1 cellular context compared by ENCODE assay signal in the genomic region with DNA sequence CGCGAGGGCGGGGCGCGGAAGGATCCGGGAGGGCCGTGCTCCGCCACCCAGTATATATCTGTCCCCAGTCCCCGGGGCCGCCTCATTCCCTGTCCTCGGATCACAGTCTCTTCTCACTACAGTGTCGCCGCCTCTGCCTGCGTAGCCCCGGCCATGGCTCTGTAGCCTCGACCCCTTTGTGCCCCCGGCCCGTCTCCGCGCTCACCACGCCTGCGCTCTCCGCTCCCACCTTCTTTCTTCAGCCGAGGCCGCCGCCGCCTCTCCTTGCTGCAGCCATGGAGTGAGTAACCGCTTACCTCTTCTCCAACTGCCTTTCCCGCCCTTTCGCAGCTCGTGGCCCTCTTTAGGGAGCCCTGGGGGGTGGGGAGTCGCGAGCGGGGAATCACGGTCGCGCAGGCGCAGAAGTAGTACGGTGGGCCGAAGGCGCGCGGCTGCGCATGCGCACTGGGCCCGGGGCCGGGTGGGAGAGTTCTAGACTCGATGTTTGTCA.
TF ChIP-seq lines count a peak whose summit lies in the region.

Gene ATF5 (plus strand): TSS at position 85 of the 490 bp plus-strand sequence. CDS start 1,646 bp downstream, outside the sequence.
Gene NUP62 (minus strand): TSS at position 384 of the 490 bp plus-strand sequence. CDS start 19,697 bp downstream, outside the sequence.

TF ChIP-seq in HepG2, 621 proteins besides CTCF, POLR2A, EP300 and RAD21 (continued from another document):
- no peak for TF ChIP-seq KIAA2018 (CRISPR knock-in tag; IDR thresholded peaks at IDR 0.05; ENCODE audit: borderline replicate concordance)
- TF ChIP-seq ARNT (IDR thresholded peaks at IDR 0.05), result no peak
- peak; percentile 80; the same call in 1 of the 2 replicates for TF ChIP-seq TAF1 (CRISPR knock-in tag; IDR thresholded peaks at IDR 0.05)
- TF ChIP-seq KMT2B (CRISPR knock-in tag; IDR thresholded peaks at IDR 0.05), result peak; percentile 85
- TF ChIP-seq ZBTB1 (CRISPR knock-in tag; IDR thresholded peaks at IDR 0.05; ENCODE audit: borderline replicate concordance), result no peak
- TF ChIP-seq CREM (IDR thresholded peaks at IDR 0.05), result no peak
- TF ChIP-seq CREM (CRISPR knock-in tag; IDR thresholded peaks at IDR 0.05), result no peak
- TF ChIP-seq ZNF761 (CRISPR knock-in tag; conservative IDR thresholded peaks at IDR 0.05), result peak; percentile 75; the same call in 1 of the 2 replicates
- no peak; the same call in none of the 2 replicates for TF ChIP-seq XBP1 (CRISPR knock-in tag; IDR thresholded peaks at IDR 0.05)
- peak; percentile 10; the same call in 1 of the 2 replicates for TF ChIP-seq ZNF772 (CRISPR knock-in tag; IDR thresholded peaks at IDR 0.05)
- no peak for TF ChIP-seq ZBTB33 (CRISPR knock-in tag; IDR thresholded peaks at IDR 0.05)
- TF ChIP-seq CEBPB (IDR thresholded peaks at IDR 0.05; ENCODE audit: borderline replicate concordance, low read depth, low read length), result no peak
- TF ChIP-seq, protein P1, sequence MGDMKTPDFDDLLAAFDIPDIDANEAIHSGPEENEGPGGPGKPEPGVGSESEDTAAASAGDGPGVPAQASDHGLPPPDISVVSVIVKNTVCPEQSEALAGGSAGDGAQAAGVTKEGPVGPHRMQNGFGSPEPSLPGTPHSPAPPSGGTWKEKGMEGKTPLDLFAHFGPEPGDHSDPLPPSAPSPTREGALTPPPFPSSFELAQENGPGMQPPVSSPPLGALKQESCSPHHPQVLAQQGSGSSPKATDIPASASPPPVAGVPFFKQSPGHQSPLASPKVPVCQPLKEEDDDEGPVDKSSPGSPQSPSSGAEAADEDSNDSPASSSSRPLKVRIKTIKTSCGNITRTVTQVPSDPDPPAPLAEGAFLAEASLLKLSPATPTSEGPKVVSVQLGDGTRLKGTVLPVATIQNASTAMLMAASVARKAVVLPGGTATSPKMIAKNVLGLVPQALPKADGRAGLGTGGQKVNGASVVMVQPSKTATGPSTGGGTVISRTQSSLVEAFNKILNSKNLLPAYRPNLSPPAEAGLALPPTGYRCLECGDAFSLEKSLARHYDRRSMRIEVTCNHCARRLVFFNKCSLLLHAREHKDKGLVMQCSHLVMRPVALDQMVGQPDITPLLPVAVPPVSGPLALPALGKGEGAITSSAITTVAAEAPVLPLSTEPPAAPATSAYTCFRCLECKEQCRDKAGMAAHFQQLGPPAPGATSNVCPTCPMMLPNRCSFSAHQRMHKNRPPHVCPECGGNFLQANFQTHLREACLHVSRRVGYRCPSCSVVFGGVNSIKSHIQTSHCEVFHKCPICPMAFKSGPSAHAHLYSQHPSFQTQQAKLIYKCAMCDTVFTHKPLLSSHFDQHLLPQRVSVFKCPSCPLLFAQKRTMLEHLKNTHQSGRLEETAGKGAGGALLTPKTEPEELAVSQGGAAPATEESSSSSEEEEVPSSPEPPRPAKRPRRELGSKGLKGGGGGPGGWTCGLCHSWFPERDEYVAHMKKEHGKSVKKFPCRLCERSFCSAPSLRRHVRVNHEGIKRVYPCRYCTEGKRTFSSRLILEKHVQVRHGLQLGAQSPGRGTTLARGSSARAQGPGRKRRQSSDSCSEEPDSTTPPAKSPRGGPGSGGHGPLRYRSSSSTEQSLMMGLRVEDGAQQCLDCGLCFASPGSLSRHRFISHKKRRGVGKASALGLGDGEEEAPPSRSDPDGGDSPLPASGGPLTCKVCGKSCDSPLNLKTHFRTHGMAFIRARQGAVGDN (CRISPR knock-in tag; IDR thresholded peaks at IDR 0.05), result peak; percentile 100
- peak; percentile 95 for TF ChIP-seq ZNF501 (CRISPR knock-in tag; IDR thresholded peaks at IDR 0.05)
- no peak; the same call in 1 of the 2 replicates for TF ChIP-seq KDM4B (CRISPR knock-in tag; IDR thresholded peaks at IDR 0.05)
- TF ChIP-seq KLF6 (CRISPR knock-in tag; IDR thresholded peaks at IDR 0.05), result 0 out of 2 replicates have a peak, but pooled peaks have one; percentile 68
- TF ChIP-seq DZIP1 (CRISPR knock-in tag; IDR thresholded peaks at IDR 0.05), result no peak
- peak; percentile 20; the same call in 1 of the 2 replicates for TF ChIP-seq ZNF629 (CRISPR knock-in tag; conservative IDR thresholded peaks at IDR 0.05)
- TF ChIP-seq ZSCAN12 (CRISPR knock-in tag; IDR thresholded peaks at IDR 0.05), result 0 out of 2 replicates have a peak, but pooled peaks have one; percentile 64
- TF ChIP-seq ZNF382 (CRISPR knock-in tag; IDR thresholded peaks at IDR 0.05; ENCODE audit: borderline replicate concordance), result no peak
- no peak for TF ChIP-seq ZNF496 (CRISPR knock-in tag; IDR thresholded peaks at IDR 0.05; ENCODE audit: insufficient replicate concordance)
- no peak for TF ChIP-seq ZNF17 (CRISPR knock-in tag; IDR thresholded peaks at IDR 0.05)
- TF ChIP-seq PHF5A (CRISPR knock-in tag; IDR thresholded peaks at IDR 0.05; ENCODE audit: low read depth, unreplicated experiment), result no peak
- no peak for TF ChIP-seq EED (CRISPR knock-in tag; IDR thresholded peaks at IDR 0.05)
- no peak; the same call in 1 of the 2 replicates for TF ChIP-seq ZNF530 (CRISPR knock-in tag; IDR thresholded peaks at IDR 0.05; ENCODE audit: low read depth)
- no peak for TF ChIP-seq MAFF (IDR thresholded peaks at IDR 0.05; ENCODE audit: low read depth, low read length)
- TF ChIP-seq, protein P2, sequence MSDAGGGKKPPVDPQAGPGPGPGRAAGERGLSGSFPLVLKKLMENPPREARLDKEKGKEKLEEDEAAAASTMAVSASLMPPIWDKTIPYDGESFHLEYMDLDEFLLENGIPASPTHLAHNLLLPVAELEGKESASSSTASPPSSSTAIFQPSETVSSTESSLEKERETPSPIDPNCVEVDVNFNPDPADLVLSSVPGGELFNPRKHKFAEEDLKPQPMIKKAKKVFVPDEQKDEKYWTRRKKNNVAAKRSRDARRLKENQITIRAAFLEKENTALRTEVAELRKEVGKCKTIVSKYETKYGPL (CRISPR knock-in tag; IDR thresholded peaks at IDR 0.05), result no peak
- peak; percentile 97; the same call in 1 of the 2 replicates for TF ChIP-seq YEATS4 (CRISPR knock-in tag; IDR thresholded peaks at IDR 0.05; ENCODE audit: borderline replicate concordance)
- TF ChIP-seq NR2C2 (CRISPR knock-in tag; IDR thresholded peaks at IDR 0.05; ENCODE audit: borderline replicate concordance), result peak; percentile 76
- no peak for TF ChIP-seq SNRNP70 (IDR thresholded peaks at IDR 0.05; ENCODE audit: low read depth, low read length)
- TF ChIP-seq JUN (CRISPR knock-in tag; IDR thresholded peaks at IDR 0.05), result no peak
- no peak for TF ChIP-seq RNF2 (conservative IDR thresholded peaks at IDR 0.05; ENCODE audit: low read depth)
- TF ChIP-seq, protein P3, sequence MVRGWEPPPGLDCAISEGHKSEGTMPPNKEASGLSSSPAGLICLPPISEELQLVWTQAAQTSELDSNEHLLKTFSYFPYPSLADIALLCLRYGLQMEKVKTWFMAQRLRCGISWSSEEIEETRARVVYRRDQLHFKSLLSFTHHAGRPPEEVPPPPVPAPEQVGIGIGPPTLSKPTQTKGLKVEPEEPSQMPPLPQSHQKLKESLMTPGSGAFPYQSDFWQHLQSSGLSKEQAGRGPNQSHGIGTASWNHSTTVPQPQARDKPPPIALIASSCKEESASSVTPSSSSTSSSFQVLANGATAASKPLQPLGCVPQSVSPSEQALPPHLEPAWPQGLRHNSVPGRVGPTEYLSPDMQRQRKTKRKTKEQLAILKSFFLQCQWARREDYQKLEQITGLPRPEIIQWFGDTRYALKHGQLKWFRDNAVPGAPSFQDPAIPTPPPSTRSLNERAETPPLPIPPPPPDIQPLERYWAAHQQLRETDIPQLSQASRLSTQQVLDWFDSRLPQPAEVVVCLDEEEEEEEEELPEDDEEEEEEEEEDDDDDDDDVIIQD (CRISPR knock-in tag; IDR thresholded peaks at IDR 0.05; ENCODE audit: low read depth), result peak; percentile 8; the same call in 1 of the 2 replicates
- TF ChIP-seq HDAC6 (IDR thresholded peaks at IDR 0.05; ENCODE audit: low read depth, low read length), result no peak
- peak; percentile 97; the same call in 1 of the 2 replicates for TF ChIP-seq ZNF230 (CRISPR knock-in tag; IDR thresholded peaks at IDR 0.05)
- TF ChIP-seq ETV6 (CRISPR knock-in tag; conservative IDR thresholded peaks at IDR 0.05), result peak; percentile 36; the same call in 1 of the 2 replicates
- no peak; the same call in 1 of the 2 replicates for TF ChIP-seq SOX5 (CRISPR knock-in tag; IDR thresholded peaks at IDR 0.05; ENCODE audit: borderline replicate concordance)
- TF ChIP-seq ARID2 (CRISPR knock-in tag; IDR thresholded peaks at IDR 0.05; ENCODE audit: borderline replicate concordance), result peak; percentile 44; the same call in 1 of the 2 replicates
- no peak for TF ChIP-seq U2AF1 (optimal IDR thresholded peaks at IDR 0.05; ENCODE audit: low read depth, low read length)
